ENCODE assay signal across 28 cellular contexts in the genomic region with DNA sequence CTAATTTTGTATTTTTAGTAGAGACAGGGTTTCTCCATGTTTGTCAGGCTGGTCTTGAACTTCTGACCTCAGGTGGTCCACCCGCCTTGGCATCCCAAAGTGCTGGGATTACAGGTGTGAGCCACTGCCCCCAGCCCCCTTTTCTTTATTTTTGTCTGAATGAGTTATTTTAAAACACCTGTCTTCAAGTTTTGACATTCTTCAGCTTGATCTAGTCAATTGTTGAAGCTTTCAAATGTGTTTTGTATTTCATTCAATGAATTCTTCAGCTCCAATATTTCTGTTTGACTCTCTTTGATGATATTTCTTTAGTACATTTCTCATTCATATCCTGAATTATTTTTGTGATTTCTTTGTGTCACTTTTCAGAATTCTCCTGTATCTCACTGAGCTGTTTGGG.
"Had no signal": no experiment of that assay in that cellular context is flagged by ENCODE, and none has a peak within 500 bp of the region (broad histone marks: within the 10 kb centered on the region; RNA-seq: fewer than 3 reads in every experiment).

No MANE protein-coding gene starts in this region.

- DNase-seq: activated CD4-positive, alpha-beta memory T cell treated with anti-CD3 and anti-CD28 coated beads, Interleukin-2, amount 10 ng/mL, durations not matched to agents 7 days and 5 days; activated CD4-positive, alpha-beta T cell treated with anti-CD3 and anti-CD28 coated beads for 1 hour; activated CD4-positive, alpha-beta T cell treated with anti-CD3 and anti-CD28 coated beads for 4 hours; activated CD4-positive, alpha-beta T cell treated with anti-CD3 and anti-CD28 coated beads, Interleukin-2, amount 10 ng/mL, durations not matched to agents 7 days and 5 days; activated CD4-positive, alpha-beta T cell treated with anti-CD3 and anti-CD28 coated beads, Interleukin-2, amount 50 U/mL, for 4 hours; activated CD8-positive, alpha-beta memory T cell treated with anti-CD3 and anti-CD28 coated beads, Interleukin-2, amount 50 U/mL, for 48 hours; activated gamma-delta T cell; activated naive CD4-positive, alpha-beta T cell; activated naive CD4-positive, alpha-beta T cell treated with anti-CD3 and anti-CD28 coated beads, Interleukin-2, amount 10 ng/mL, durations not matched to agents 7 days and 5 days; activated T-cell treated with anti-CD3 and anti-CD28 coated beads for 4 hours; activated T-cell treated with anti-CD3 and anti-CD28 coated beads, Interleukin-2, amount 50 U/mL, for 24 hours; activated T-cell treated with anti-CD3 and anti-CD28 coated beads, Interleukin-2, amount 50 U/mL, for 72 hours; amniotic stem cell; anterior cingulate cortex; brain microvascular endothelial cell; dorsolateral prefrontal cortex; effector memory CD4-positive, alpha-beta T cell; endodermal cell; foreskin fibroblast; head of caudate nucleus; T-helper 2 cell had no signal

- H3K27me3 Mint-ChIP-seq: dendritic cell treated with granulocyte-macrophage colony-stimulating factor and Interleukin-4, amounts not matched to agents 40 ng/mL and 50 ng/mL, for 4 days had no signal

- H3K4me1 Mint-ChIP-seq: activated CD4-positive, alpha-beta memory T cell treated with anti-CD3 and anti-CD28 coated beads, Interleukin-2, amount 10 ng/mL, durations not matched to agents 7 days and 5 days; activated CD4-positive, alpha-beta T cell treated with anti-CD3 and anti-CD28 coated beads, Interleukin-2, amount 10 ng/mL, durations not matched to agents 7 days and 5 days; activated naive CD4-positive, alpha-beta T cell treated with anti-CD3 and anti-CD28 coated beads, Interleukin-2, amount 10 ng/mL, durations not matched to agents 7 days and 5 days; central memory CD8-positive, alpha-beta T cell had no signal

- H3K4me3 ChIP-seq: coronary artery, dorsolateral prefrontal cortex had no signal

- H3K27ac Mint-ChIP-seq: activated CD4-positive, alpha-beta memory T cell treated with anti-CD3 and anti-CD28 coated beads, Interleukin-2, amount 10 ng/mL, durations not matched to agents 7 days and 5 days; activated CD4-positive, alpha-beta T cell treated with anti-CD3 and anti-CD28 coated beads, Interleukin-2, amount 10 ng/mL, durations not matched to agents 7 days and 5 days; activated naive CD4-positive, alpha-beta T cell treated with anti-CD3 and anti-CD28 coated beads, Interleukin-2, amount 10 ng/mL, durations not matched to agents 7 days and 5 days; activated naive CD4-positive, alpha-beta T cell treated with anti-CD3 and anti-CD28 coated beads, Interleukin-2, amount 50 U/mL, for 72 hours; activated T-cell treated with anti-CD3 and anti-CD28 coated beads, Interleukin-2, amount 50 U/mL, for 24 hours; activated T-cell treated with anti-CD3 and anti-CD28 coated beads, Interleukin-2, amount 50 U/mL, for 72 hours; dendritic cell treated with granulocyte-macrophage colony-stimulating factor and Interleukin-4, amounts not matched to agents 40 ng/mL and 50 ng/mL, for 4 days; endodermal cell; WTC11 had no signal

- H3K36me3 Mint-ChIP-seq: activated naive CD4-positive, alpha-beta T cell treated with anti-CD3 and anti-CD28 coated beads, Interleukin-2, amount 10 ng/mL, durations not matched to agents 7 days and 5 days had no signal

- ATAC-seq: activated naive CD4-positive, alpha-beta T cell treated with anti-CD3 and anti-CD28 coated beads, Interleukin-2, amount 50 U/mL, for 72 hours; activated T-cell treated with anti-CD3 and anti-CD28 coated beads, Interleukin-2, amount 50 U/mL, for 72 hours; esophagus mucosa; WTC11 had no signal

- H3K4me3 Mint-ChIP-seq: activated CD4-positive, alpha-beta memory T cell treated with anti-CD3 and anti-CD28 coated beads, Interleukin-2, amount 10 ng/mL, durations not matched to agents 7 days and 5 days; activated CD4-positive, alpha-beta T cell treated with anti-CD3 and anti-CD28 coated beads, Interleukin-2, amount 10 ng/mL, durations not matched to agents 7 days and 5 days; activated naive CD4-positive, alpha-beta T cell treated with anti-CD3 and anti-CD28 coated beads, Interleukin-2, amount 10 ng/mL, durations not matched to agents 7 days and 5 days; activated T-cell treated with anti-CD3 and anti-CD28 coated beads, Interleukin-2, amount 50 U/mL, for 24 hours; activated T-cell treated with anti-CD3 and anti-CD28 coated beads, Interleukin-2, amount 50 U/mL, for 72 hours; central memory CD8-positive, alpha-beta T cell; dendritic cell treated with granulocyte-macrophage colony-stimulating factor and Interleukin-4, amounts not matched to agents 40 ng/mL and 50 ng/mL, for 4 days; endodermal cell; WTC11 had no signal

- H3K27ac ChIP-seq: brain microvascular endothelial cell, coronary artery, dorsolateral prefrontal cortex, VCaP had no signal

- H3K36me3 ChIP-seq: brain microvascular endothelial cell had no signal
